ENCODE assay signal across 28 cellular contexts in the genomic region with DNA sequence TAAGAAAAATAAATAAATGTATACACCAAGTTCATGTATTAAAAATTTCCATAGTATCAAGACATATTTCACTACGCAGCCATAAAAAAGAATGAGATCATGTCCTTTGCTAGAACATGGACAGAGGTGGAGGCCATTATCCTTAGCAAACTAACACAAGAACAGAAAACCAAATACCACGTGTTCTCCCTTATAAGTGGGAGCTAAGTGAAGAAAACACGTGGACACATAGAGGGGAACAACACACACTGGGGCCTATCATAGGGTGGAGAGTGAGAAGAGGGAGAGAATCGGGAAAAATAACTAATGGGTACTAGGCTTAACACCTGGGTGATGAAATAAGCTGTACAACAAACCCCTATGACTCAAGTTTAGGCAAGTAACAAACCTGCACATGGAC.
"Had no signal": no experiment of that assay in that cellular context is flagged by ENCODE, and none has a peak within 500 bp of the region (broad histone marks: within the 10 kb centered on the region; RNA-seq: fewer than 3 reads in every experiment).

No MANE protein-coding gene starts in this region.

- H3K9me3 ChIP-seq: colonic mucosa, esophagus squamous epithelium had no signal

- H3K4me1 ChIP-seq: colonic mucosa, esophagus muscularis mucosa, esophagus squamous epithelium, foreskin keratinocyte, gastrocnemius medialis, gastroesophageal sphincter, heart left ventricle, heart right ventricle had no signal

- ATAC-seq: effector memory CD8-positive, alpha-beta T cell; esophagus mucosa; foreskin keratinocyte; gastrocnemius medialis; gastroesophageal sphincter; heart left ventricle; heart right ventricle had no signal

- H3K27me3 ChIP-seq: colonic mucosa, dorsolateral prefrontal cortex, esophagus muscularis mucosa, esophagus squamous epithelium, foreskin keratinocyte, gastrocnemius medialis, gastroesophageal sphincter, heart left ventricle, heart right ventricle had no signal

- DNase-seq: colonic mucosa; cortex of kidney; dermis blood vessel endothelial cell; dorsolateral prefrontal cortex; effector CD4-positive, alpha-beta T cell; effector CD8-positive, alpha-beta T cell; effector memory CD4-positive, alpha-beta T cell; effector memory CD8-positive, alpha-beta T cell; endodermal cell; erythroblast; esophagus squamous epithelium; foreskin fibroblast; foreskin keratinocyte; foreskin melanocyte; gastrocnemius medialis; glutamatergic neuron; head of caudate nucleus; heart left ventricle; heart right ventricle had no signal

- H3K4me3 ChIP-seq: colonic mucosa, coronary artery, dorsolateral prefrontal cortex, esophagus muscularis mucosa, esophagus squamous epithelium, gastrocnemius medialis, gastroesophageal sphincter, heart left ventricle, heart right ventricle had no signal

- H3K27ac ChIP-seq: colonic mucosa, coronary artery, dorsolateral prefrontal cortex, epithelial cell of prostate, esophagus muscularis mucosa, esophagus squamous epithelium, foreskin keratinocyte, gastrocnemius medialis, gastroesophageal sphincter, heart left ventricle, heart right ventricle had no signal

- FAIRE-seq: colon, endometrium, endothelial cell of umbilical vein, frontal cortex had no signal

- H3K36me3 ChIP-seq: colonic mucosa, esophagus muscularis mucosa, esophagus squamous epithelium, gastrocnemius medialis, gastroesophageal sphincter, heart left ventricle, heart right ventricle had no signal
